ENCODE assay signal across 9 cellular contexts in the genomic region with DNA sequence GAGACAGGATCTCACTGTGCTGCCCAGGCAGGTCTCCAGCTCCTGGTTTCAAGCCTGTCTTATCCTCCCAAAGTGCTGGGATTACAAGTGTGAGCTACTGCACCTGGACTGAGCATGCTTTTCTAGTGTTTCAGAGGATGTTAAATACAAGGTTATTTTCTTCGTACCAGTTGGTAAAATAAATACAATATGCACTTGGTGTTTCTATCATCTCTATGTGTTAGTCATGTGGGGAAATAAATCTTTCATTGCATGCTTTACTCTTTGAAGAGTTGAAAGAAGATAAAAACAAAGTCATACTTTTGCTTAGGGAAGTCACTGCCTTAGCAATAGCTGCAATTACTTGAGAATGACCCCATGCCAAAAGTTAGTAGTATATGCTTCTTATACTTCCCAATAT.
"Had no signal": no experiment of that assay in that cellular context is flagged by ENCODE, and none has a peak within 500 bp of the region (broad histone marks: within the 10 kb centered on the region; RNA-seq: fewer than 3 reads in every experiment).

No MANE protein-coding gene starts in this region.

- H2AFZ ChIP-seq: GM23248 had no signal

- ATAC-seq: K562 had no signal

- H3K4me3 ChIP-seq: GM23248, HAP-1, K562 had no signal

- DNase-seq: GM23248, GOT3, H7, HFFc6, IMR-90, KG1 had no signal

- H3K36me3 ChIP-seq: HAP-1 had no signal

- FAIRE-seq: HTR-8/SVneo, K562 had no signal

- H3K9me3 ChIP-seq: HAP-1 had no signal

- H3K27ac ChIP-seq: GM23248 had no signal

- H3K9ac ChIP-seq: GM23248 had no signal
